In genomic region chr15:47394410-47394809, GRCh38 we compare ENCODE assay signal across 26 cellular contexts.
"Had no signal": no experiment of that assay in that cellular context is flagged by ENCODE, and none has a peak within 500 bp of the region (broad histone marks: within the 10 kb centered on the region; RNA-seq: fewer than 3 reads in every experiment).

No MANE protein-coding gene starts in this region.

- H3K4me3 Mint-ChIP-seq: activated B cell treated with CpG ODN at 0.5 μM for 24 hours; activated CD4-positive, alpha-beta memory T cell treated with anti-CD3 and anti-CD28 coated beads for 36 hours; activated CD4-positive, alpha-beta T cell treated with anti-CD3 and anti-CD28 coated beads, Interleukin-2, amount 10 ng/mL, durations not matched to agents 7 days and 5 days; activated naive CD4-positive, alpha-beta T cell treated with anti-CD3 and anti-CD28 coated beads for 36 hours; activated naive CD8-positive, alpha-beta T cell; activated T-helper 17 cell treated with anti-CD3 and anti-CD28 coated beads, Interleukin-2, amount 50 U/mL, for 72 hours; T-helper 17 cell had no signal

- H3K4me3 ChIP-seq: cardiac muscle cell, SJSA1 had no signal

- H3K27ac Mint-ChIP-seq: activated B cell treated with CpG ODN at 0.5 μM for 24 hours; activated CD4-positive, alpha-beta memory T cell treated with anti-CD3 and anti-CD28 coated beads for 36 hours; activated CD4-positive, alpha-beta T cell treated with anti-CD3 and anti-CD28 coated beads, Interleukin-2, amount 10 ng/mL, durations not matched to agents 7 days and 5 days; activated naive CD4-positive, alpha-beta T cell treated with anti-CD3 and anti-CD28 coated beads for 36 hours; activated naive CD8-positive, alpha-beta T cell; activated T-helper 17 cell treated with anti-CD3 and anti-CD28 coated beads, Interleukin-2, amount 50 U/mL, for 72 hours; brain; T-helper 17 cell had no signal

- ATAC-seq: activated T-helper 17 cell treated with anti-CD3 and anti-CD28 coated beads, Interleukin-2, amount 50 U/mL, for 72 hours; PC-3; T-helper 17 cell had no signal

- DNase-seq: activated B cell treated with CpG ODN at 0.5 μM for 24 hours; activated CD4-positive, alpha-beta memory T cell treated with anti-CD3 and anti-CD28 coated beads for 36 hours; activated CD4-positive, alpha-beta T cell treated with anti-CD3 and anti-CD28 coated beads for 1 hour; activated CD4-positive, alpha-beta T cell treated with anti-CD3 and anti-CD28 coated beads, Interleukin-2, amount 10 ng/mL, durations not matched to agents 7 days and 5 days; activated CD8-positive, alpha-beta memory T cell treated with anti-CD3 and anti-CD28 coated beads for 24 hours; activated gamma-delta T cell; activated naive CD4-positive, alpha-beta T cell treated with anti-CD3 and anti-CD28 coated beads for 36 hours; activated T-cell treated with anti-CD3 and anti-CD28 coated beads, Interleukin-2, amount 50 U/mL, for 48 hours; amygdala; KG1; NCI-H1048; NCI-H1930; NCI-H2171; NCI-H2227 treated with DMSO at 0.1 percent for 48 hours; NCI-H446 treated with DMSO at 0.1 percent for 48 hours; NCI-H524 treated with DMSO at 0.1 percent for 48 hours; NCI-H774; PC-3; SHP77; T-helper 17 cell; T-helper 9 cell had no signal

- H3K4me1 ChIP-seq: SJSA1 had no signal

- H3K36me3 ChIP-seq: cardiac muscle cell, SJSA1 had no signal

- H3K27me3 ChIP-seq: cardiac muscle cell, SJSA1 had no signal

- H3K27ac ChIP-seq: cardiac muscle cell, SJSA1 had no signal

- H3K27me3 Mint-ChIP-seq: activated B cell treated with CpG ODN at 0.5 μM for 24 hours; activated CD4-positive, alpha-beta memory T cell treated with anti-CD3 and anti-CD28 coated beads for 36 hours; activated CD4-positive, alpha-beta T cell treated with anti-CD3 and anti-CD28 coated beads, Interleukin-2, amount 10 ng/mL, durations not matched to agents 7 days and 5 days; activated T-helper 17 cell treated with anti-CD3 and anti-CD28 coated beads, Interleukin-2, amount 50 U/mL, for 72 hours; T-helper 17 cell had no signal

- H3K9me3 Mint-ChIP-seq: activated CD4-positive, alpha-beta T cell treated with anti-CD3 and anti-CD28 coated beads, Interleukin-2, amount 10 ng/mL, durations not matched to agents 7 days and 5 days; activated naive CD4-positive, alpha-beta T cell treated with anti-CD3 and anti-CD28 coated beads for 36 hours; activated T-helper 17 cell treated with anti-CD3 and anti-CD28 coated beads, Interleukin-2, amount 50 U/mL, for 72 hours; brain had no signal

- H3K4me1 Mint-ChIP-seq: activated B cell treated with CpG ODN at 0.5 μM for 24 hours; activated CD4-positive, alpha-beta T cell treated with anti-CD3 and anti-CD28 coated beads, Interleukin-2, amount 10 ng/mL, durations not matched to agents 7 days and 5 days; activated T-helper 17 cell treated with anti-CD3 and anti-CD28 coated beads, Interleukin-2, amount 50 U/mL, for 72 hours; T-helper 17 cell had no signal

- H3K9me3 ChIP-seq: SJSA1 had no signal

- H3K36me3 Mint-ChIP-seq: activated CD4-positive, alpha-beta memory T cell treated with anti-CD3 and anti-CD28 coated beads for 36 hours; activated naive CD8-positive, alpha-beta T cell; brain had no signal
